1 cellular context compared by ENCODE assay signal in the genomic region with DNA sequence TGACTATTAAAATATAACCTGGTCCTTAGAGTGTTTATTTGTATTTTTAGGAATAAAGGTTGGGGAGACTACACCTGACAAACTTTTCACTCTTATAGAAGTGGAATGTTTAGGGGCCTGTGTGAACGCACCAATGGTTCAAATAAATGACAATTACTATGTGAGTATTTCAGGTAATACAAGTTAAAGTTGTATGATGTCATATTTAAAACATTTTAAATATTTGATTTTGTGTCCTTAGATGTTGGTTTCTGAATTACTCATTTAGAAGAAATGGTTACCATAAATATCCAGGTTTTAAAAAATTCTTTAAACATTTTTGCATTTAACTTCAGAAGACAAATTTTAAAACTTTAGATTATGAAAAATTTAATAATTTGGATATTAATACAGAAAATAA.
A peak's percentile ranks its signal among the peaks of the same experiment; 100 is the strongest.
TF ChIP-seq lines count a peak whose summit lies in the region.

No MANE protein-coding gene starts in this region.

TF ChIP-seq in HepG2, 621 proteins besides CTCF, POLR2A, EP300 and RAD21:
- TF ChIP-seq ZNF20 (CRISPR knock-in tag; IDR thresholded peaks at IDR 0.05): no peak
- peak; percentile 56 for TF ChIP-seq ATF7 (IDR thresholded peaks at IDR 0.05)
- TF ChIP-seq ATF7 (CRISPR knock-in tag; IDR thresholded peaks at IDR 0.05): no peak
